In genomic region chr2:224585205-224586088, GRCh38 we compare ENCODE assay signal across 8 cellular contexts. TPM values are rescaled to one million over a fixed set of nuclear protein-coding genes. Genes with fewer than 3 reads are reported as not detected.
DNase-seq lines count a peak whose midpoint lies in the region; ATAC-seq and TF ChIP-seq lines count a peak whose summit lies in the region.

Gene CUL3, minus strand, starts transcription at chr2:224585363. Its CDS starts 354 bp downstream, at chr2:224585009.

- H3K4me1 ChIP-seq in esophagus (ENCODE audit: control insufficient read depth in 2 of 2, insufficient read depth in 2 of 2, low read length in 1 of 2) = no peaks in the 10 kb centered on the region
- peaks cover 11% of the 10 kb centered on the region for H3K4me1 ChIP-seq in muscle layer of colon (ENCODE audit: insufficient read depth, low read length)

- H3K27ac ChIP-seq in esophagus (ENCODE audit: low read depth in 2 of 2, low read length in 1 of 2) (peak within 1 kb of the TSS; percentile 99 to 100), muscle layer of colon (ENCODE audit: low read depth, low read length) (peak within 1 kb of the TSS; percentile 78)

- H3K9me3 ChIP-seq in esophagus (ENCODE audit: control insufficient read depth in 2 of 2, insufficient read depth in 1 of 2, low read depth in 1 of 2, low read length in 1 of 2) = no peaks in the 10 kb centered on the region
- H3K9me3 ChIP-seq in muscle layer of colon (ENCODE audit: low read length) = no peaks in the 10 kb centered on the region

- H3K9ac ChIP-seq in muscle layer of colon (ENCODE audit: low read length) = peak within 1 kb of the TSS; percentile 89

- H3K27me3 Mint-ChIP-seq in activated T-cell treated with anti-CD3 and anti-CD28 coated beads, Interleukin-2, amount 50 U/mL, for 24 hours = no peaks in the 10 kb centered on the region

- DNase-seq in DMS153 treated with DMSO at 0.1 percent for 48 hours (lab: John Stamatoyannopoulos, UW; ENCODE audit: unreplicated experiment) (peak; percentile 91), KBM-7 (peak; percentile 97)
- DNase-seq in activated T-cell treated with anti-CD3 and anti-CD28 coated beads, Interleukin-2, amount 50 U/mL, for 24 hours = peak; percentile 100
- peak; percentile 99 for DNase-seq in stimulated activated CD8-positive, alpha-beta memory T cell treated with anti-CD3 and anti-CD28 coated beads, Interleukin-7, amount 100 ng/mL, for 24 hours (ENCODE audit: low read depth)

- peak within 1 kb of the TSS; percentile 69 to 99 for H3K4me3 ChIP-seq in esophagus (ENCODE audit: low read depth in 1 of 2, low read length in 2 of 2)
- H3K4me3 ChIP-seq in muscle layer of colon (ENCODE audit: low read depth in 1 of 2, low read length in 2 of 2) = peak within 1 kb of the TSS; percentile 80 to 95

- 1% methylated on average over 61 to 68 of the region's 68 CpGs for WGBS in esophagus, 2 donors

- peaks cover 37% of the 10 kb centered on the region for H3K4me1 Mint-ChIP-seq in activated T-cell treated with anti-CD3 and anti-CD28 coated beads, Interleukin-2, amount 50 U/mL, for 24 hours (ENCODE audit: low read depth)

- peak within 1 kb of the TSS; percentile 96 for H3K27ac Mint-ChIP-seq in activated T-cell treated with anti-CD3 and anti-CD28 coated beads, Interleukin-2, amount 50 U/mL, for 24 hours

- H3K4me3 Mint-ChIP-seq in activated T-cell treated with anti-CD3 and anti-CD28 coated beads, Interleukin-2, amount 50 U/mL, for 24 hours = peak within 1 kb of the TSS; percentile 98

- H3K27me3 ChIP-seq in esophagus (ENCODE audit: control insufficient read depth in 1 of 2, insufficient read depth in 2 of 2, low read length in 2 of 2) (no peaks in the 10 kb centered on the region), muscle layer of colon (ENCODE audit: control insufficient read depth in 1 of 2, insufficient read depth in 2 of 2, low read length in 2 of 2) (no peaks in the 10 kb centered on the region)

- ATAC-seq in GM21717 (IDR thresholded peaks at IDR 0.05; ENCODE audit: unreplicated experiment) = peak; percentile 84

- H3K36me3 Mint-ChIP-seq in activated T-cell treated with anti-CD3 and anti-CD28 coated beads, Interleukin-2, amount 50 U/mL, for 24 hours (ENCODE audit: low read depth) = peaks cover 35% of the 10 kb centered on the region

- H3K9me3 Mint-ChIP-seq in activated T-cell treated with anti-CD3 and anti-CD28 coated beads, Interleukin-2, amount 50 U/mL, for 24 hours = no peaks in the 10 kb centered on the region

- peaks cover 0 to 3% of the 10 kb centered on the region in 2 donors for H3K36me3 ChIP-seq in esophagus (ENCODE audit: control insufficient read depth in 2 of 2, insufficient read depth in 2 of 2, low read length in 1 of 2)
- peaks cover 5% of the 10 kb centered on the region for H3K36me3 ChIP-seq in muscle layer of colon (ENCODE audit: insufficient read depth, low read length)

- in situ Hi-C loops in KBM-7 (cut with MboI; ENCODE audit: low pct_unique_long_range_greater_than_20kb, low sequenced_read_pairs) = no loop called here

TF ChIP-seq in PFSK-1, 5 proteins besides CTCF, POLR2A, EP300 and RAD21:
- TF ChIP-seq TAF1 (IDR thresholded peaks at IDR 0.05; ENCODE audit: borderline replicate concordance, insufficient read depth, low read length) = peak; percentile 72; the same call in 1 of the 2 replicates
- TF ChIP-seq POLR2AphosphoS5 (IDR thresholded peaks at IDR 0.05; ENCODE audit: low read depth, low read length) = peak; percentile 51
- TF ChIP-seq FOXP2 (optimal IDR thresholded peaks at IDR 0.05; ENCODE audit: borderline replicate concordance, extremely low read depth, extremely low read length, insufficient read depth) = peak; percentile 64
- TF ChIP-seq SIN3A (IDR thresholded peaks at IDR 0.05; ENCODE audit: borderline replicate concordance, insufficient read depth, low read length) = no peak
- TF ChIP-seq REST (IDR thresholded peaks at IDR 0.05; ENCODE audit: insufficient read depth in 1 of 2, low read depth in 2 of 2, low read length in 2 of 2) = 0 out of 4 replicates have a peak, but pooled peaks of 1 of the 2 experiments have one; percentile 14

RNA-seq across cellular contexts. Expression of gene CUL3, which starts in this region (rescaled TPM):
- polyA plus RNA-seq in PFSK-1 (2012; ENCODE audit: insufficient read length, low read depth) = 32.1 TPM
- 100 to 1,000 TPM in 1 of 2 donors, 10 to 100 TPM in 1; 74.8 to 159 TPM for polyA plus RNA-seq in esophagus

Comparison
In these comparisons a context has a peak if more than half of its experiments do, and no peak if none do; other contexts are left out.
1. Peak in every context shown above with its lines: DNase-seq, ATAC-seq, H3K4me3 ChIP-seq and H3K27ac ChIP-seq.